Comparison of ENCODE assay signal across 29 cellular contexts in the genomic region with DNA sequence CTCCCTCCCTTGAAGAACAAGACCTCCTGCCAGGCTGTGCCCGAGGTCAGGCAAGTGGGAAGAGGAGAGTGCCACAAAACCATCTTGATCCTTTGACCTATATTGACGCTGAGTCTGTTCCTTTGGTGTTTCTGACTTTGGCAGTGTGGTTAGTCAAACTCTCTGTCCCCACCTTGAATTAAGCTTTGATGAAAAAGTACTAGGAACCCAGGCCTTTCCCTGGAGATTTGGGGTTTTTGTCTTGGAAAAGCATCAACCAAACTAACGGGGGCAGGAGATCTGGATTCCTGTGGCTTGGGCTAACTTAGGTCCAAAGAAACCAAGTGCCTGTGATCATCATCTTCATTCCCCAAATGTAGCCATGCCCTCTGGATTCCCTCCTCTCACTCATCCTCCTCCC. TPM values are rescaled to one million over a fixed set of nuclear protein-coding genes. Genes with fewer than 3 reads are reported as not detected.
"Had no signal": no experiment of that assay in that cellular context is flagged by ENCODE, and none has a peak within 500 bp of the region (broad histone marks: within the 10 kb centered on the region; RNA-seq: fewer than 3 reads in every experiment).

No MANE protein-coding gene starts in this region.

- H3K27ac Mint-ChIP-seq: activated CD4-positive, alpha-beta memory T cell treated with anti-CD3 and anti-CD28 coated beads for 36 hours; activated naive CD4-positive, alpha-beta T cell treated with anti-CD3 and anti-CD28 coated beads, Interleukin-2, amount 10 ng/mL, durations not matched to agents 7 days and 5 days; activated naive CD8-positive, alpha-beta T cell treated with anti-CD3 and anti-CD28 coated beads, Interleukin-2, amount 10 ng/mL, durations not matched to agents 7 days and 5 days; activated T-helper 1 cell treated with anti-CD3 and anti-CD28 coated beads, Interleukin-12 subunit alpha, Interleukin-12 subunit beta, Interleukin-2, Interleukin-4 antibody, amounts not matched to agents 30 ng/mL and 10 ng/mL and 1 ng/mL, durations not matched to agents 14 hours and 24 hours and 36 hours; natural killer cell treated with Interleukin-12 subunit alpha and Interleukin-12 subunit beta and Interleukin-15 and Interleukin-18, amount 100 ng/mL, for 72 hours; T-cell; T-helper 2 cell treated with Interferon-gamma antibody and Interleukin-4, amounts not matched to agents 5 μg/mL and 100 μg/mL, for 36 hours had no signal

- H3K36me3 ChIP-seq: thoracic aorta, uterus had no signal

- H3K9me3 ChIP-seq: ascending aorta, left lung, lower lobe of right lung, psoas muscle, spleen, thoracic aorta, uterus had no signal

- H3K4me3 ChIP-seq: ascending aorta, left lung, lower lobe of right lung, psoas muscle, spleen, thoracic aorta, uterus had no signal

- H3K36me3 Mint-ChIP-seq: natural killer cell treated with Interleukin-12 subunit alpha and Interleukin-12 subunit beta and Interleukin-15 and Interleukin-18, amount 100 ng/mL, for 72 hours had no signal

- H2AFZ ChIP-seq: parathyroid adenoma had no signal

- H3K9me3 Mint-ChIP-seq: activated CD4-positive, alpha-beta memory T cell treated with anti-CD3 and anti-CD28 coated beads for 36 hours; activated naive CD4-positive, alpha-beta T cell treated with anti-CD3 and anti-CD28 coated beads, Interleukin-2, amount 10 ng/mL, durations not matched to agents 7 days and 5 days; activated naive CD8-positive, alpha-beta T cell treated with anti-CD3 and anti-CD28 coated beads, Interleukin-2, amount 10 ng/mL, durations not matched to agents 7 days and 5 days; activated T-helper 1 cell treated with anti-CD3 and anti-CD28 coated beads, Interleukin-12 subunit alpha, Interleukin-12 subunit beta, Interleukin-2, Interleukin-4 antibody, amounts not matched to agents 30 ng/mL and 10 ng/mL and 1 ng/mL, durations not matched to agents 14 hours and 24 hours and 36 hours; brain; natural killer cell treated with Interleukin-12 subunit alpha and Interleukin-12 subunit beta and Interleukin-15 and Interleukin-18, amount 100 ng/mL, for 72 hours; T-cell; T-helper 2 cell treated with Interferon-gamma antibody and Interleukin-4, amounts not matched to agents 5 μg/mL and 100 μg/mL, for 36 hours had no signal

- H3K4me3 Mint-ChIP-seq: activated CD4-positive, alpha-beta memory T cell treated with anti-CD3 and anti-CD28 coated beads for 36 hours; activated naive CD4-positive, alpha-beta T cell treated with anti-CD3 and anti-CD28 coated beads, Interleukin-2, amount 10 ng/mL, durations not matched to agents 7 days and 5 days; activated naive CD8-positive, alpha-beta T cell treated with anti-CD3 and anti-CD28 coated beads, Interleukin-2, amount 10 ng/mL, durations not matched to agents 7 days and 5 days; activated T-helper 1 cell treated with anti-CD3 and anti-CD28 coated beads, Interleukin-12 subunit alpha, Interleukin-12 subunit beta, Interleukin-2, Interleukin-4 antibody, amounts not matched to agents 30 ng/mL and 10 ng/mL and 1 ng/mL, durations not matched to agents 14 hours and 24 hours and 36 hours; brain; natural killer cell treated with Interleukin-12 subunit alpha and Interleukin-12 subunit beta and Interleukin-15 and Interleukin-18, amount 100 ng/mL, for 72 hours; T-cell; T-helper 2 cell treated with Interferon-gamma antibody and Interleukin-4, amounts not matched to agents 5 μg/mL and 100 μg/mL, for 36 hours had no signal

- H3K27me3 Mint-ChIP-seq: activated CD4-positive, alpha-beta memory T cell treated with anti-CD3 and anti-CD28 coated beads for 36 hours; brain; natural killer cell treated with Interleukin-12 subunit alpha and Interleukin-12 subunit beta and Interleukin-15 and Interleukin-18, amount 100 ng/mL, for 72 hours; T-cell had no signal

- H3K4me1 ChIP-seq: ascending aorta, left lung, lower lobe of right lung, psoas muscle, spleen, uterus had no signal

- DNase-seq: activated CD4-positive, alpha-beta memory T cell treated with anti-CD3 and anti-CD28 coated beads for 36 hours; activated CD4-positive, alpha-beta T cell treated with anti-CD3 and anti-CD28 coated beads for 48 hours; activated CD8-positive, alpha-beta memory T cell treated with anti-CD3 and anti-CD28 coated beads, Interleukin-2, amount 50 U/mL, for 4 hours; activated gamma-delta T cell; activated naive CD4-positive, alpha-beta T cell treated with anti-CD3 and anti-CD28 coated beads, Interleukin-2, amount 10 ng/mL, durations not matched to agents 7 days and 5 days; activated naive CD8-positive, alpha-beta T cell treated with anti-CD3 and anti-CD28 coated beads, Interleukin-2, amount 10 ng/mL, durations not matched to agents 7 days and 5 days; activated T-cell treated with anti-CD3 and anti-CD28 coated beads, Interleukin-2, amount 50 U/mL, for 1 hour; foreskin melanocyte; left lung; lower lobe of right lung; mesendoderm; psoas muscle; spleen; stimulated activated naive CD4-positive, alpha-beta T cell; T-cell; trophoblast cell; uterus had no signal

- FAIRE-seq: islet of Langerhans had no signal

- H3K79me2 ChIP-seq: parathyroid adenoma had no signal

- ATAC-seq: activated CD4-positive, CD25-positive, alpha-beta regulatory T cell treated with anti-CD3 and anti-CD28 coated beads, Interleukin-2, amount 50 U/mL, for 24 hours; esophagus mucosa; left lung; lower lobe of right lung; natural killer cell treated with Interleukin-12 subunit alpha and Interleukin-12 subunit beta and Interleukin-15 and Interleukin-18, amount 100 ng/mL, for 72 hours; psoas muscle; T-cell had no signal

- H3K27ac ChIP-seq: ascending aorta, left lung, lower lobe of right lung, parathyroid adenoma, psoas muscle, spleen, thoracic aorta, uterus, VCaP had no signal

- H3K27me3 ChIP-seq: ascending aorta, left lung, spleen, uterus had no signal

- H3K9ac ChIP-seq: parathyroid adenoma had no signal

RNA-seq across cellular contexts. Expression of gene PACSIN3, which starts 49.9 kb away (rescaled TPM):
- total RNA-seq: mononuclear cell had no signal
